11 cellular contexts compared by ENCODE assay signal in genomic region chr16:82641336-82641984, GRCh38. TPM values are rescaled to one million over a fixed set of nuclear protein-coding genes. Genes with fewer than 3 reads are reported as not detected.
A peak's percentile ranks its signal among the peaks of the same experiment; 100 is the strongest.
DNase-seq lines count a peak whose midpoint lies in the region; ATAC-seq lines count a peak whose summit lies in the region.
"Had no signal": no experiment of that assay in that cellular context is flagged by ENCODE, and none has a peak within 500 bp of the region (broad histone marks: within the 10 kb centered on the region; RNA-seq: fewer than 3 reads in every experiment).

No MANE protein-coding gene starts in this region.

- H3K4me1 Mint-ChIP-seq in activated CD4-positive, alpha-beta T cell treated with anti-CD3 and anti-CD28 coated beads for 36 hours, result peaks cover 10% of the 10 kb centered on the region
- peaks cover 11 to 20% of the 10 kb centered on the region in 2 donors for H3K4me1 Mint-ChIP-seq in natural killer cell treated with Interleukin-12 subunit alpha and Interleukin-12 subunit beta and Interleukin-15 and Interleukin-18, amount 100 ng/mL, for 72 hours (ENCODE audit: low read depth in 2 of 2)
- peaks cover 5% of the 10 kb centered on the region for H3K4me1 Mint-ChIP-seq in stimulated activated memory B cell treated with anti-CD40 and anti-IgM and Interleukin-4, amounts not matched to agents 10 μg/mL and 1 μg/mL and 100 μg/mL, for 72 hours
- H3K4me1 Mint-ChIP-seq: B cell had no signal

- no peak overlapping the region for H3K4me3 Mint-ChIP-seq in activated CD4-positive, alpha-beta T cell treated with anti-CD3 and anti-CD28 coated beads for 36 hours
- H3K4me3 Mint-ChIP-seq in natural killer cell treated with Interleukin-12 subunit alpha and Interleukin-12 subunit beta and Interleukin-15 and Interleukin-18, amount 100 ng/mL, for 72 hours, result peak overlapping the region; percentile 11
- no peak overlapping the region for H3K4me3 Mint-ChIP-seq in stimulated activated memory B cell treated with anti-CD40 and anti-IgM and Interleukin-4, amounts not matched to agents 10 μg/mL and 1 μg/mL and 100 μg/mL, for 72 hours
- H3K4me3 Mint-ChIP-seq: B cell had no signal

- H3K27me3 Mint-ChIP-seq in activated CD4-positive, alpha-beta T cell treated with anti-CD3 and anti-CD28 coated beads for 36 hours, result peaks cover 5% of the 10 kb centered on the region
- H3K27me3 Mint-ChIP-seq in natural killer cell treated with Interleukin-12 subunit alpha and Interleukin-12 subunit beta and Interleukin-15 and Interleukin-18, amount 100 ng/mL, for 72 hours, result peaks cover 0 to 9% of the 10 kb centered on the region in 2 donors
- peaks cover 19% of the 10 kb centered on the region for H3K27me3 Mint-ChIP-seq in stimulated activated memory B cell treated with anti-CD40 and anti-IgM and Interleukin-4, amounts not matched to agents 10 μg/mL and 1 μg/mL and 100 μg/mL, for 72 hours

- POLR2A ChIA-PET in activated CD4-positive, alpha-beta T cell treated with anti-CD3 and anti-CD28 coated beads for 36 hours (lab: Charles Lee), result no interaction called here

- intact Hi-C loops in activated CD4-positive, alpha-beta T cell treated with anti-CD3 and anti-CD28 coated beads for 36 hours (cut with DNase I, micrococcal nuclease), result loop anchor here (1.0 to 2.0 kb wide), 3 partner anchors 13 to 29 kb away; no protein-coding TSS in a partner anchor

- no peaks in the 10 kb centered on the region for H3K36me3 Mint-ChIP-seq in activated CD4-positive, alpha-beta T cell treated with anti-CD3 and anti-CD28 coated beads for 36 hours (ENCODE audit: low read depth)
- H3K36me3 Mint-ChIP-seq in natural killer cell treated with Interleukin-12 subunit alpha and Interleukin-12 subunit beta and Interleukin-15 and Interleukin-18, amount 100 ng/mL, for 72 hours, result no peaks in the 10 kb centered on the region
- H3K36me3 Mint-ChIP-seq in stimulated activated memory B cell treated with anti-CD40 and anti-IgM and Interleukin-4, amounts not matched to agents 10 μg/mL and 1 μg/mL and 100 μg/mL, for 72 hours, result no peaks in the 10 kb centered on the region

- DNase-seq in activated CD4-positive, alpha-beta T cell treated with anti-CD3 and anti-CD28 coated beads for 36 hours, result peak; percentile 26
- no peak for DNase-seq in activated CD4-positive, alpha-beta T cell treated with anti-CD3 and anti-CD28 coated beads, Interleukin-2, amount 50 U/mL, for 1 hour
- DNase-seq in astrocyte of the hippocampus (ENCODE audit: low read depth, low spot score), result peak; percentile 45
- no peak for DNase-seq in natural killer cell treated with Interleukin-12 subunit alpha and Interleukin-12 subunit beta and Interleukin-15 and Interleukin-18, amount 100 ng/mL, for 72 hours (ENCODE audit: low spot score)
- DNase-seq in SHP77 (lab: John Stamatoyannopoulos, UW), result no peak
- DNase-seq: mesendoderm, NCI-H2227 treated with DMSO at 0.1 percent for 48 hours had no signal

- H3K9me3 Mint-ChIP-seq in activated CD4-positive, alpha-beta T cell treated with anti-CD3 and anti-CD28 coated beads for 36 hours (ENCODE audit: low read depth), result no peaks in the 10 kb centered on the region
- H3K9me3 Mint-ChIP-seq in natural killer cell treated with Interleukin-12 subunit alpha and Interleukin-12 subunit beta and Interleukin-15 and Interleukin-18, amount 100 ng/mL, for 72 hours, result no peaks in the 10 kb centered on the region
- H3K9me3 Mint-ChIP-seq in stimulated activated memory B cell treated with anti-CD40 and anti-IgM and Interleukin-4, amounts not matched to agents 10 μg/mL and 1 μg/mL and 100 μg/mL, for 72 hours, result no peaks in the 10 kb centered on the region

- CTCF ChIA-PET in activated CD4-positive, alpha-beta T cell treated with anti-CD3 and anti-CD28 coated beads for 36 hours (lab: Charles Lee), result interaction anchor here (0.6 to 2.6 kb wide), 6 partner anchors 11 to 68 kb away, joined by 3 to 7 read pairs (median 6); no protein-coding TSS in a partner anchor

- H3K27ac Mint-ChIP-seq in activated CD4-positive, alpha-beta T cell treated with anti-CD3 and anti-CD28 coated beads for 36 hours, result peak overlapping the region; percentile 6
- peak overlapping the region; percentile 26 to 46 for H3K27ac Mint-ChIP-seq in natural killer cell treated with Interleukin-12 subunit alpha and Interleukin-12 subunit beta and Interleukin-15 and Interleukin-18, amount 100 ng/mL, for 72 hours
- H3K27ac Mint-ChIP-seq in stimulated activated memory B cell treated with anti-CD40 and anti-IgM and Interleukin-4, amounts not matched to agents 10 μg/mL and 1 μg/mL and 100 μg/mL, for 72 hours, result no peak overlapping the region
- H3K27ac Mint-ChIP-seq: B cell had no signal

- peak; percentile 90 for ATAC-seq in activated CD4-positive, alpha-beta T cell treated with anti-CD3 and anti-CD28 coated beads for 36 hours
- ATAC-seq in HG02763 (IDR thresholded peaks at IDR 0.05; ENCODE audit: unreplicated experiment) (peak; percentile 31), HG03342 (IDR thresholded peaks at IDR 0.05; ENCODE audit: unreplicated experiment) (no peak)
- peak; percentile 43 to 77 for ATAC-seq in natural killer cell treated with Interleukin-12 subunit alpha and Interleukin-12 subunit beta and Interleukin-15 and Interleukin-18, amount 100 ng/mL, for 72 hours
- ATAC-seq in stimulated activated memory B cell treated with anti-CD40 and anti-IgM and Interleukin-4, amounts not matched to agents 10 μg/mL and 1 μg/mL and 100 μg/mL, for 72 hours, result no peak

RNA-seq across cellular contexts. Expression of gene CDH13, which starts 14.7 kb away (rescaled TPM):
- not detected for total RNA-seq in activated CD4-positive, alpha-beta T cell treated with anti-CD3 and anti-CD28 coated beads for 36 hours
- not detected for total RNA-seq in natural killer cell treated with Interleukin-12 subunit alpha and Interleukin-12 subunit beta and Interleukin-15 and Interleukin-18, amount 100 ng/mL, for 72 hours
- total RNA-seq: B cell had no signal

Comparison
In these comparisons a context has a peak if more than half of its experiments do, and no peak if none do; other contexts are left out.
1. DNase-seq: peak in activated CD4-positive, alpha-beta T cell treated with anti-CD3 and anti-CD28 coated beads for 36 hours (single experiment) and astrocyte of the hippocampus (single experiment); none in activated CD4-positive, alpha-beta T cell treated with anti-CD3 and anti-CD28 coated beads, Interleukin-2, amount 50 U/mL, for 1 hour (single experiment), natural killer cell treated with Interleukin-12 subunit alpha and Interleukin-12 subunit beta and Interleukin-15 and Interleukin-18, amount 100 ng/mL, for 72 hours (single experiment) and SHP77 (0 of 2).
2. ATAC-seq: peak in activated CD4-positive, alpha-beta T cell treated with anti-CD3 and anti-CD28 coated beads for 36 hours (single experiment), HG02763 (single experiment) and natural killer cell treated with Interleukin-12 subunit alpha and Interleukin-12 subunit beta and Interleukin-15 and Interleukin-18, amount 100 ng/mL, for 72 hours (2 of 2); none in stimulated activated memory B cell treated with anti-CD40 and anti-IgM and Interleukin-4, amounts not matched to agents 10 μg/mL and 1 μg/mL and 100 μg/mL, for 72 hours (single experiment) and HG03342 (single experiment).